8 cellular contexts compared by ENCODE assay signal in the genomic region with DNA sequence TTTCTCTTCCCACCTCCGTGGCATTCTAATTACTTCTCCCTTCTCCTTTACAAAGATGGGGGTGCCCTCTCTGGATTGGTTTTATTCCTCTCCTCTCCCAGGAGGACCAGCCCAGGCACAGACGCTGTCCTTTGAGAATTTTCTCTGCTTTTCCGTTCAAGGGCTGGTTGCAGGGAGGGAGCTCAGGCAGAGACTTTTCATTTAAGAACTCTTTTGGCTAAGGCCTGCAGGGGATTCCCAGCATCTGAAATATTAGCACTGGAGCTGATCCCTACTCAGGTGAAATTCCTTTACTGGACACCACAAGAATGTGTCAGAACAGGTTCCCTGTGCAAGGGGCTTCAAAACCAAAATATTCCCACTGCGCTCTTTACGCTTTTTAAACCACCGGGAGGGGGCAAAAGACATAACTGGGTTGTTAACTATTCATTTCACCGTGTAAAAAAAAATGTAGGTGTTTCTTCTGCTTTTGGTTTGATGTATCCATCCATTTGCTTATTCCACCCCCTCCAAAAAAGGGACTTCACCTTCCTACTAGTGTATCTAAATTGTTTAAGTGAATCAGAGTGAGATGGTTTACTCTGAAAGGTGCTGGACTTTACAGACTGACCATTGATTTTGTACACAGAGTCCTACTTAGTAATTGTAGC. TPM values are rescaled to one million over a fixed set of nuclear protein-coding genes. Genes with fewer than 3 reads are reported as not detected.
DNase-seq lines count a peak whose midpoint lies in the region; ATAC-seq and TF ChIP-seq lines count a peak whose summit lies in the region.

No MANE protein-coding gene starts in this region.

- CTCF ChIA-PET in Caco-2 (lab: Charles Lee), result no interaction called here

- DNase-seq in Caco-2 (peak; percentile 52 to 66), globus pallidus (ENCODE audit: low spot score) (peak; percentile 70)
- no peak for DNase-seq in activated T-helper 2 cell treated with anti-CD3 and anti-CD28 coated beads, Interferon-gamma antibody, Interleukin-2, Interleukin-4, amounts not matched to agents 10 μg/mL and 5 μg/mL and 100 μg/mL, durations not matched to agents 14 hours and 24 hours and 36 hours (ENCODE audit: low spot score)

- POLR2A ChIA-PET in Caco-2 (lab: Charles Lee), result interaction anchor here (0.7 kb wide), 1 partner anchor 142 kb away, joined by 3 read pairs; the partner anchor contains the start of gene CYB5B

- H3K27ac ChIP-seq in parathyroid adenoma, result peak overlapping the region; percentile 92

- intact Hi-C loops in Caco-2 (cut with micrococcal nuclease; ENCODE audit: unreplicated experiment), result loop anchor here (1.0 to 10.0 kb wide), 4 partner anchors 46 to 232 kb away; partner anchors contain the start of genes COG8, NIP7 and PDF
- intact Hi-C loops in activated T-helper 2 cell treated with anti-CD3 and anti-CD28 coated beads, Interferon-gamma antibody, Interleukin-2, Interleukin-4, amounts not matched to agents 10 μg/mL and 5 μg/mL and 100 μg/mL, durations not matched to agents 14 hours and 24 hours and 36 hours (cut with micrococcal nuclease), result loop anchor here (2.0 to 5.0 kb wide), 2 partner anchors 72 to 185 kb away; partner anchors contain the start of gene NOB1

- peak overlapping the region; percentile 85 for H2AFZ ChIP-seq in parathyroid adenoma

- peaks cover 32% of the 10 kb centered on the region for H3K4me1 ChIP-seq in Caco-2
- peaks cover 12% of the 10 kb centered on the region for H3K4me1 ChIP-seq in parathyroid adenoma

- H3K27me3 Mint-ChIP-seq in Caco-2 (ENCODE audit: insufficient read depth, unreplicated experiment), result no peaks in the 10 kb centered on the region
- H3K27me3 Mint-ChIP-seq in IgD-negative memory B cell, result no peaks in the 10 kb centered on the region
- H3K27me3 Mint-ChIP-seq in activated T-helper 2 cell treated with anti-CD3 and anti-CD28 coated beads, Interferon-gamma antibody, Interleukin-2, Interleukin-4, amounts not matched to agents 10 μg/mL and 5 μg/mL and 100 μg/mL, durations not matched to agents 14 hours and 24 hours and 36 hours (ENCODE audit: low read depth), result no peaks in the 10 kb centered on the region

- H3K4me1 Mint-ChIP-seq in Caco-2 (ENCODE audit: low read depth, unreplicated experiment) (peaks cover 18% of the 10 kb centered on the region), IgD-negative memory B cell (peaks cover 30 to 34% (median 32%) of the 10 kb centered on the region in 3 donors)
- H3K4me1 Mint-ChIP-seq in activated T-helper 2 cell treated with anti-CD3 and anti-CD28 coated beads, Interferon-gamma antibody, Interleukin-2, Interleukin-4, amounts not matched to agents 10 μg/mL and 5 μg/mL and 100 μg/mL, durations not matched to agents 14 hours and 24 hours and 36 hours (ENCODE audit: low read depth), result peaks cover 34% of the 10 kb centered on the region

- H3K27me3 ChIP-seq in Caco-2 (replicated peaks; ENCODE audit: control insufficient read depth, insufficient read depth, low read length), result no peaks in the 10 kb centered on the region
- H3K27me3 ChIP-seq in parathyroid adenoma (ENCODE audit: control insufficient read depth, insufficient read depth, low read length), result no peaks in the 10 kb centered on the region

- H3K27ac Mint-ChIP-seq in Caco-2 (ENCODE audit: unreplicated experiment) (peak overlapping the region; percentile 96), IgD-negative memory B cell (peak overlapping the region; percentile 95 to 100 (median 98))
- peak overlapping the region; percentile 97 for H3K27ac Mint-ChIP-seq in activated T-helper 2 cell treated with anti-CD3 and anti-CD28 coated beads, Interferon-gamma antibody, Interleukin-2, Interleukin-4, amounts not matched to agents 10 μg/mL and 5 μg/mL and 100 μg/mL, durations not matched to agents 14 hours and 24 hours and 36 hours

- H3K36me3 Mint-ChIP-seq in Caco-2 (ENCODE audit: insufficient read depth, unreplicated experiment) (peaks cover 56% of the 10 kb centered on the region), IgD-negative memory B cell (no peaks in the 10 kb centered on the region)
- peaks cover 34% of the 10 kb centered on the region for H3K36me3 Mint-ChIP-seq in activated T-helper 2 cell treated with anti-CD3 and anti-CD28 coated beads, Interferon-gamma antibody, Interleukin-2, Interleukin-4, amounts not matched to agents 10 μg/mL and 5 μg/mL and 100 μg/mL, durations not matched to agents 14 hours and 24 hours and 36 hours (ENCODE audit: low read depth)

- BruUV-seq in Caco-2 (replicated peaks; lab: Mats Ljungman, UMichigan), result TSS peak; percentile 30

- TF ChIP-seq CTCF in Caco-2 (IDR thresholded peaks at IDR 0.05; ENCODE audit: insufficient read depth in 1 of 2, low read depth in 1 of 2, low read length in 1 of 2, severe bottlenecking in 1 of 2, unreplicated experiment in 1 of 2) (peak; percentile 20 to 32), parathyroid adenoma (IDR thresholded peaks at IDR 0.05) (no peak)

- H3K36me3 ChIP-seq in Caco-2 (ENCODE audit: control insufficient read depth, insufficient read depth, low read length) (no peaks in the 10 kb centered on the region), parathyroid adenoma (ENCODE audit: control insufficient read depth, insufficient read depth, low read length) (no peaks in the 10 kb centered on the region)

- peak overlapping the region; percentile 87 for H3K4me2 ChIP-seq in parathyroid adenoma (ENCODE audit: low read length)

- peak overlapping the region; percentile 89 for H3K4me3 ChIP-seq in Caco-2 (ENCODE audit: low read depth, low read length)
- H3K4me3 ChIP-seq in parathyroid adenoma (ENCODE audit: low read depth, low read length), result peak overlapping the region; percentile 99

- ATAC-seq in GM21367 (IDR thresholded peaks at IDR 0.05; ENCODE audit: unreplicated experiment) (no peak), GM18870 (IDR thresholded peaks at IDR 0.05; ENCODE audit: unreplicated experiment) (no peak), GM19023 (IDR thresholded peaks at IDR 0.05; ENCODE audit: unreplicated experiment) (no peak)

- peak overlapping the region; percentile 98 for H3K4me3 Mint-ChIP-seq in Caco-2 (ENCODE audit: unreplicated experiment)
- H3K4me3 Mint-ChIP-seq in IgD-negative memory B cell, result peak overlapping the region; percentile 95 to 100 (median 99)
- H3K4me3 Mint-ChIP-seq in activated T-helper 2 cell treated with anti-CD3 and anti-CD28 coated beads, Interferon-gamma antibody, Interleukin-2, Interleukin-4, amounts not matched to agents 10 μg/mL and 5 μg/mL and 100 μg/mL, durations not matched to agents 14 hours and 24 hours and 36 hours (ENCODE audit: low read depth), result peak overlapping the region; percentile 100

- peaks cover 18% of the 10 kb centered on the region for H3K79me2 ChIP-seq in parathyroid adenoma

- H3K9ac ChIP-seq in parathyroid adenoma, result peak overlapping the region; percentile 85

- H3K9me3 Mint-ChIP-seq in Caco-2 (ENCODE audit: unreplicated experiment), result no peaks in the 10 kb centered on the region
- no peaks in the 10 kb centered on the region for H3K9me3 Mint-ChIP-seq in IgD-negative memory B cell
- no peaks in the 10 kb centered on the region for H3K9me3 Mint-ChIP-seq in activated T-helper 2 cell treated with anti-CD3 and anti-CD28 coated beads, Interferon-gamma antibody, Interleukin-2, Interleukin-4, amounts not matched to agents 10 μg/mL and 5 μg/mL and 100 μg/mL, durations not matched to agents 14 hours and 24 hours and 36 hours

- H3K9me3 ChIP-seq in Caco-2 (no peaks in the 10 kb centered on the region), parathyroid adenoma (ENCODE audit: control insufficient read depth, low read length) (no peaks in the 10 kb centered on the region)

RNA-seq across cellular contexts. Expression of gene NFAT5, which starts 1.4 kb away (rescaled TPM):
- total RNA-seq in Caco-2 (2022), result 87.6 and 89.8 TPM in 2 replicates
- 9.5 TPM for polyA plus RNA-seq in IgD-negative memory B cell
- total RNA-seq in activated T-helper 2 cell treated with anti-CD3 and anti-CD28 coated beads, Interferon-gamma antibody, Interleukin-2, Interleukin-4, amounts not matched to agents 10 μg/mL and 5 μg/mL and 100 μg/mL, durations not matched to agents 14 hours and 24 hours and 36 hours, result 49.2 and 54.0 TPM in 2 replicates
